ENCODE assay signal across 17 cellular contexts in the genomic region with DNA sequence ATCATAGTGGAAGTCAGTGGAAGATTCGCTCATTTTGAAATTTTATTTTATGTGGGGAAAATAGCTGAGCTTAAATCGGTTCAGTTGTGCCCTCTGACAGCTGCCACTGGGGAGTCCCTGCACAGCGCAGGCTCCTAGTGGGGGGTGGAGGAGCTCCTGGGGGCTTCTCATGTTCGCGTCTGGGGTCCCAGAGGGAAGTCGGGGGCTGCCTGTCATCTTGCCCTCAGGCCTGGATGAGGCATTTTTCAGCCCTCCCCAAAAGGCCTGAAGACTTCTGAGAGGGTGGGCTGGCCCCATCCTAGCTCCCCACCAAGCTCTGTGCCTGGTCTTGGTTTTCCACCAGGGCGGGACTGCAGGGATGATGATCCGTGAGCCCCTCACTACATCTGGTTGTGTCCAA.
DNase-seq lines count a peak whose midpoint lies in the region; ATAC-seq and TF ChIP-seq lines count a peak whose summit lies in the region.
"Had no signal": no experiment of that assay in that cellular context is flagged by ENCODE, and none has a peak within 500 bp of the region (broad histone marks: within the 10 kb centered on the region; RNA-seq: fewer than 3 reads in every experiment).

No MANE protein-coding gene starts in this region.

- DNase-seq in activated effector memory CD4-positive, alpha-beta T cell treated with anti-CD3 and anti-CD28 coated beads, Interleukin-2, amount 50 U/mL, for 16 hours, result peak; percentile 28
- no peak for DNase-seq in activated effector memory CD4-positive, alpha-beta T cell treated with Interleukin-2 at 50 U/mL for 16 hours
- DNase-seq in mucosa of descending colon (peak in 2 of 3 donors; percentile 0 to 10), upper lobe of right lung (peak; percentile 41), NCI-H774 (lab: John Stamatoyannopoulos, UW) (no peak), SHP77 treated with DMSO at 0.1 percent for 48 hours (lab: John Stamatoyannopoulos, UW) (no peak), NCI-H187 (lab: John Stamatoyannopoulos, UW) (no peak)
- DNase-seq: 8988T; AML-193; CD4-positive, CD25-positive, alpha-beta regulatory T cell; DMS 273 treated with DMSO at 0.1 percent for 48 hours; GOT3; HCEC 1CT had no signal

- no peaks in the 10 kb centered on the region for H3K27me3 ChIP-seq in upper lobe of right lung
- H3K27me3 ChIP-seq: BLaER1 had no signal

- H3K4me3 ChIP-seq in HEK293 (ENCODE audit: low read depth, low read length) (no peak overlapping the region), mucosa of descending colon (no peak overlapping the region), upper lobe of right lung (no peak overlapping the region)
- H3K4me3 ChIP-seq: BLaER1, GM12878 had no signal

- ATAC-seq in mucosa of descending colon (no peak), upper lobe of right lung (no peak)
- ATAC-seq: GM12878 had no signal

- CTCF ChIA-PET in HEK293 (lab: Yijun Ruan, JAX), result interaction anchor here (1.6 kb wide), 1 partner anchor 67 kb away, joined by 3 read pairs; no protein-coding TSS in a partner anchor

- intact Hi-C loops in mucosa of descending colon (cut with DNase I, micrococcal nuclease), result no loop called here
- intact Hi-C loops in upper lobe of right lung (cut with DNase I), result no loop called here

- H3K36me3 ChIP-seq in HEK293 (ENCODE audit: control insufficient read depth in 2 of 2, insufficient read depth in 1 of 2, low read length in 2 of 2), result no peaks in the 10 kb centered on the region
- no peaks in the 10 kb centered on the region for H3K36me3 ChIP-seq in mucosa of descending colon (ENCODE audit: low read depth)
- no peaks in the 10 kb centered on the region for H3K36me3 ChIP-seq in upper lobe of right lung
- H3K36me3 ChIP-seq: BLaER1 had no signal

- POLR2A ChIA-PET in HEK293 (lab: Yijun Ruan, JAX), result no interaction called here

- H3K4me1 ChIP-seq in HEK293 (ENCODE audit: control insufficient read depth, insufficient read depth, low read length), result no peaks in the 10 kb centered on the region
- H3K4me1 ChIP-seq in mucosa of descending colon (ENCODE audit: low read depth), result no peaks in the 10 kb centered on the region
- H3K4me1 ChIP-seq in upper lobe of right lung, result no peaks in the 10 kb centered on the region
- H3K4me1 ChIP-seq: BLaER1 had no signal

- no peaks in the 10 kb centered on the region for H3K9me3 ChIP-seq in HEK293 (ENCODE audit: control insufficient read depth, insufficient read depth, low read depth, low read length)
- H3K9me3 ChIP-seq in mucosa of descending colon, result no peaks in the 10 kb centered on the region
- H3K9me3 ChIP-seq in upper lobe of right lung, result no peaks in the 10 kb centered on the region
- H3K9me3 ChIP-seq: BLaER1 had no signal

- no peak overlapping the region for H3K27ac ChIP-seq in HEK293 (ENCODE audit: extremely low read depth, low read depth, low read length)
- no peak overlapping the region for H3K27ac ChIP-seq in upper lobe of right lung
- H3K27ac ChIP-seq: BLaER1, HL-60 had no signal

- TF ChIP-seq CTCF in HEK293 (tag by site-specific recombination; IDR thresholded peaks at IDR 0.05), result no peak
- no peak for TF ChIP-seq CTCF in mucosa of descending colon (IDR thresholded peaks at IDR 0.05)
- TF ChIP-seq CTCF in upper lobe of right lung (IDR thresholded peaks at IDR 0.05), result no peak

TF ChIP-seq in HEK293, 187 proteins besides CTCF, POLR2A, EP300 and RAD21:
- TF ChIP-seq ZNF580 (tag by site-specific recombination; IDR thresholded peaks at IDR 0.05) (no peak), ELK4 (IDR thresholded peaks at IDR 0.05; ENCODE audit: borderline replicate concordance, low read depth, low read length) (no peak), ZXDB (tag by site-specific recombination; IDR thresholded peaks at IDR 0.05) (no peak), ZIC2 (tag by site-specific recombination; IDR thresholded peaks at IDR 0.05) (peak; percentile 14; the same call in 1 of the 2 replicates)
- TF ChIP-seq, protein P1, sequence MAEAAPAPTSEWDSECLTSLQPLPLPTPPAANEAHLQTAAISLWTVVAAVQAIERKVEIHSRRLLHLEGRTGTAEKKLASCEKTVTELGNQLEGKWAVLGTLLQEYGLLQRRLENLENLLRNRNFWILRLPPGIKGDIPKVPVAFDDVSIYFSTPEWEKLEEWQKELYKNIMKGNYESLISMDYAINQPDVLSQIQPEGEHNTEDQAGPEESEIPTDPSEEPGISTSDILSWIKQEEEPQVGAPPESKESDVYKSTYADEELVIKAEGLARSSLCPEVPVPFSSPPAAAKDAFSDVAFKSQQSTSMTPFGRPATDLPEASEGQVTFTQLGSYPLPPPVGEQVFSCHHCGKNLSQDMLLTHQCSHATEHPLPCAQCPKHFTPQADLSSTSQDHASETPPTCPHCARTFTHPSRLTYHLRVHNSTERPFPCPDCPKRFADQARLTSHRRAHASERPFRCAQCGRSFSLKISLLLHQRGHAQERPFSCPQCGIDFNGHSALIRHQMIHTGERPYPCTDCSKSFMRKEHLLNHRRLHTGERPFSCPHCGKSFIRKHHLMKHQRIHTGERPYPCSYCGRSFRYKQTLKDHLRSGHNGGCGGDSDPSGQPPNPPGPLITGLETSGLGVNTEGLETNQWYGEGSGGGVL (tag by site-specific recombination; IDR thresholded peaks at IDR 0.05), result no peak

Comparison
In these comparisons a context has a peak if more than half of its experiments do, and no peak if none do; other contexts are left out.
1. DNase-seq: peak in activated effector memory CD4-positive, alpha-beta T cell treated with anti-CD3 and anti-CD28 coated beads, Interleukin-2, amount 50 U/mL, for 16 hours (single experiment), mucosa of descending colon (2 of 3) and upper lobe of right lung (single experiment); none in activated effector memory CD4-positive, alpha-beta T cell treated with Interleukin-2 at 50 U/mL for 16 hours (single experiment), NCI-H774 (single experiment), SHP77 treated with DMSO at 0.1 percent for 48 hours (single experiment) and NCI-H187 (0 of 2).